ENCODE assay signal across 10 cellular contexts in the genomic region with DNA sequence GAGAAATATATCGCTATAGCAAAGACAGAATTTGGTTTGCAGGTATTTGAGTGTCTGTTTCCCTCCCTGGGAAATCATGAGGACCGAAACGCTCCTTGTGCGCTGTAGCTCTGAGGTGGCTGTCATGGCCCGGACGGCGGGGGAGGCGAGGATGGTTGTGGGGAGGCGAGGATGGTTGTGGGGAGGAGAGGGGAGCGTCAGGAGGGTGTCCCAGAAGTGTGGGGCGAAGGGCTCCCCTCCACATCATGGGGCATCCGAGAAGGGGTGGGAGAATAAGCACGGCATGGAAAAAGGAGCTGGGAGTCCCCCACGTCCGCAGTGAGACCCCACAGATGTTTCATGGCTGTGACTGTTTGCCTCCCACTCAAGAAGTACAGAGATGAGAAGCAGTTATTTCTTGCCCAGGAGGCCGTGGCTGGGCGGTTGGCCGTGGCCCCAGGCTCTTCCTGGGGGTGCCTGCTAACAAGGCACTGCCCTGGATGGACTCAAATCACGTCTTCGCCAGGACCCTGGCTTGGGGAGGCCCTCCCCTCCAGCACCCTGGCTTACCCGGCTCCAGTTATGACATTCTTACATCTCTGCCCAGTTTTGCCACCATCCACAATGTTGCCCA. TPM values are rescaled to one million over a fixed set of nuclear protein-coding genes. Genes with fewer than 3 reads are reported as not detected.
DNase-seq lines count a peak whose midpoint lies in the region; ATAC-seq and TF ChIP-seq lines count a peak whose summit lies in the region.
"Had no signal": no experiment of that assay in that cellular context is flagged by ENCODE, and none has a peak within 500 bp of the region (broad histone marks: within the 10 kb centered on the region; RNA-seq: fewer than 3 reads in every experiment).

No MANE protein-coding gene starts in this region.

- no peaks in the 10 kb centered on the region for H3K27me3 ChIP-seq in CD4-positive, alpha-beta memory T cell (ENCODE audit: insufficient read depth, low read length)
- no peaks in the 10 kb centered on the region for H3K27me3 ChIP-seq in SJSA1 (replicated peaks)
- no peaks in the 10 kb centered on the region for H3K27me3 ChIP-seq in fibroblast of lung (ENCODE audit: control insufficient read depth, insufficient read depth, low read length)

- no peaks in the 10 kb centered on the region for H3K9me3 ChIP-seq in CD4-positive, alpha-beta memory T cell (ENCODE audit: control insufficient read depth in 1 of 2, low read length in 2 of 2)
- 0 out of 2 replicates have a peak, but pooled peaks cover 2% of the 10 kb centered on the region for H3K9me3 ChIP-seq in SJSA1 (replicated peaks)
- H3K9me3 ChIP-seq in fibroblast of lung (ENCODE audit: control insufficient read depth, insufficient read depth, low read depth, low read length): no peaks in the 10 kb centered on the region

- H3K27ac Mint-ChIP-seq in CD4-positive, alpha-beta memory T cell: peak overlapping the region in 5 of 7 donors; percentile 67 to 92 (median 81)

- POLR2A ChIA-PET in CD4-positive, alpha-beta memory T cell (lab: Charles Lee; ENCODE audit: partially characterized antibody): interaction anchor here (1.1 to 8.2 kb wide), 4 partner anchors 11 to 52 kb away, joined by 3 to 180 read pairs (median 45); no protein-coding TSS in a partner anchor

- H3K9ac ChIP-seq in fibroblast of lung (ENCODE audit: insufficient read depth, low read length): peak overlapping the region; percentile 82

- intact Hi-C loops in CD4-positive, alpha-beta memory T cell (cut with micrococcal nuclease): loop anchor here (2.0 to 10.0 kb wide), 6 partner anchors 53 to 909 kb away; a partner anchor contains a TSS

- peaks cover 36% of the 10 kb centered on the region for H3K79me2 ChIP-seq in fibroblast of lung (ENCODE audit: control insufficient read depth, insufficient read depth, low read length)

- peaks cover 0 to 24% of the 10 kb centered on the region in 2 donors for H3K36me3 Mint-ChIP-seq in CD4-positive, alpha-beta memory T cell

- CTCF ChIA-PET in CD4-positive, alpha-beta memory T cell (lab: Charles Lee; ENCODE audit: partially characterized antibody): no interaction called here

- no peaks in the 10 kb centered on the region for H3K36me3 ChIP-seq in CD4-positive, alpha-beta memory T cell (ENCODE audit: insufficient read depth, low read length)
- H3K36me3 ChIP-seq in SJSA1 (peaks cover 34% of the 10 kb centered on the region), fibroblast of lung (ENCODE audit: control insufficient read depth, insufficient read depth, low read length) (no peaks in the 10 kb centered on the region)

- DNase-seq in CD4-positive, alpha-beta memory T cell: no peak
- DNase-seq in SJSA1 (ENCODE audit: low read depth in 1 of 2, low spot score in 2 of 2) (no peak), fibroblast of lung (ENCODE audit: low read depth in 2 of 2) (no peak), skeletal muscle cell (ENCODE audit: low read depth) (no peak), HCEC 1CT (no peak), H4 (ENCODE audit: low spot score) (no peak)
- DNase-seq: NCI-H526, nucleus accumbens had no signal

- peaks cover 28% of the 10 kb centered on the region for H3K4me1 ChIP-seq in CD4-positive, alpha-beta memory T cell (ENCODE audit: insufficient read depth, low read length)
- H3K4me1 ChIP-seq in SJSA1 (replicated peaks) (peaks cover 45% of the 10 kb centered on the region), fibroblast of lung (ENCODE audit: control insufficient read depth, extremely low read depth, insufficient read depth, low read length) (peaks cover 3% of the 10 kb centered on the region)

- H3K27ac ChIP-seq in CD4-positive, alpha-beta memory T cell (ENCODE audit: low read depth, low read length): peak overlapping the region; percentile 26
- H3K27ac ChIP-seq in SJSA1 (peak overlapping the region; percentile 56), fibroblast of lung (ENCODE audit: insufficient read depth, low read length) (peak overlapping the region; percentile 76)

- H3K4me3 Mint-ChIP-seq in CD4-positive, alpha-beta memory T cell: peak overlapping the region; percentile 84 to 93 (median 88)

- no peaks in the 10 kb centered on the region for H3K27me3 Mint-ChIP-seq in CD4-positive, alpha-beta memory T cell

- no peak for TF ChIP-seq CTCF in fibroblast of lung (conservative IDR thresholded peaks at IDR 0.05 in 1 of 2, IDR thresholded peaks at IDR 0.05 in 1 of 2; ENCODE audit: low read depth in 1 of 2, low read length in 2 of 2)

- ATAC-seq in HG03095 (IDR thresholded peaks at IDR 0.05; ENCODE audit: unreplicated experiment) (no peak), HG03196 (IDR thresholded peaks at IDR 0.05; ENCODE audit: unreplicated experiment) (no peak)

- no peaks in the 10 kb centered on the region for H3K9me3 Mint-ChIP-seq in CD4-positive, alpha-beta memory T cell

- H4K20me1 ChIP-seq in fibroblast of lung (ENCODE audit: control insufficient read depth, extremely low read depth, insufficient read depth, low read length): no peaks in the 10 kb centered on the region

- peak overlapping the region; percentile 80 for H2AFZ ChIP-seq in fibroblast of lung (ENCODE audit: low read length)

- H3K4me3 ChIP-seq in CD4-positive, alpha-beta memory T cell (ENCODE audit: low read length in 2 of 2): peak overlapping the region in 1 of 2 donors; percentile 52
- H3K4me3 ChIP-seq in SJSA1 (peak overlapping the region; percentile 93), fibroblast of lung (replicated peaks in 1 of 4; ENCODE audit: control extremely low read depth in 1 of 4, insufficient read depth in 1 of 4, low read depth in 3 of 4, low read length in 4 of 4) (peak overlapping the region in 3 of 4 experiments; percentile 53 to 82 (median 70)), skeletal muscle cell (ENCODE audit: low read depth, low read length) (peak overlapping the region; percentile 65)

- H3K4me1 Mint-ChIP-seq in CD4-positive, alpha-beta memory T cell: peaks cover 19 to 34% (median 26%) of the 10 kb centered on the region in 4 donors

- peak overlapping the region; percentile 74 for H3K4me2 ChIP-seq in fibroblast of lung (ENCODE audit: extremely low read depth, insufficient read depth, low read length)

RNA-seq across cellular contexts. Expression of a gene that starts 0.9 kb away (rescaled TPM):
- 10 to 100 TPM; 48.2 to 51.1 TPM for total RNA-seq in CD4-positive, alpha-beta memory T cell
- polyA plus RNA-seq in CD4-positive, alpha-beta memory T cell: 10 to 100 TPM in 1 of 2 donors, 1 to 10 TPM in 1; 2.7 to 11.2 TPM
- total RNA-seq in SJSA1 (2014; rRNA removed; shearing (Covaris generic)): 18.1 and 31.3 TPM in 2 replicates
- 5.1 and 12.7 TPM in 2 replicates for total RNA-seq in fibroblast of lung
- 9.0 and 13.8 TPM in 2 replicates for polyA plus RNA-seq in fibroblast of lung
- 8.3 and 13.0 TPM in 2 replicates for polyA plus RNA-seq in fibroblast of lung (2012)
- 21.8 and 25.2 TPM in 2 replicates for polyA minus RNA-seq in fibroblast of lung (ENCODE audit: low replicate concordance)
- 1.3 and 2.4 TPM in 2 replicates for total RNA-seq in H4 (2014; rRNA removed; shearing (Covaris generic))

Comparison
In these comparisons a context has a peak if more than half of its experiments do, and no peak if none do; other contexts are left out.
1. H3K27ac ChIP-seq: peak in every context shown above with its lines; median percentile 76 in fibroblast of lung; 56 in SJSA1; 26 in CD4-positive, alpha-beta memory T cell.